1 cellular context compared by ENCODE assay signal in the genomic region with DNA sequence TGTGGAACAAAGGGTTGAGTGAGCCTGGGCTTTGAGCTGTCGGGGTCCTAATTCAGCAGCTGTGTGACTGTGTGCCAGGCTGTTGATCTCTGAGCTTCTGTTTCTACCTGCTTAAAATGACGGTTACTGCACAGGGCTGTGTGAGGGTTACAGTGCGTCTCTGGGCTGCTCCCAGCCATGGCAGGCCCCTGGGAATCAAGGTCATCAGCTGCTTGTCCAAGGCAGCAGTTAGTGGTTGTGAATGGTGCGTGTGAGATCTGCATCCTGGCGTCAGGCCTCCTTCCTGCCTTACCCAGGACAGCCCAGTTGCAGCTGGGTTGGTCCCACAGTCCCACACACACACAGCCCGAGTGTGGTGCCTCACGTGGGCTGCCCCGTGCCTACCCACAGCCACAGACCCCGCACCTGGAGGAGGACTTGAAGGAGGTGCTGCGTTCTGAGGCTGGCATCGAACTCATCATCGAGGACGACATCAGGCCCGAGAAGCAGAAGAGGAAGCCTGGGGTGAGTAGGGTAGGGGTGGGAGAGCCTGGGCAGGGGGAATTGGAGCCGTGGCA.
TF ChIP-seq lines count a peak whose summit lies in the region.

No MANE protein-coding gene starts in this region.

TF ChIP-seq in HepG2, 621 proteins besides CTCF, POLR2A, EP300 and RAD21:
- TF ChIP-seq, protein P1, sequence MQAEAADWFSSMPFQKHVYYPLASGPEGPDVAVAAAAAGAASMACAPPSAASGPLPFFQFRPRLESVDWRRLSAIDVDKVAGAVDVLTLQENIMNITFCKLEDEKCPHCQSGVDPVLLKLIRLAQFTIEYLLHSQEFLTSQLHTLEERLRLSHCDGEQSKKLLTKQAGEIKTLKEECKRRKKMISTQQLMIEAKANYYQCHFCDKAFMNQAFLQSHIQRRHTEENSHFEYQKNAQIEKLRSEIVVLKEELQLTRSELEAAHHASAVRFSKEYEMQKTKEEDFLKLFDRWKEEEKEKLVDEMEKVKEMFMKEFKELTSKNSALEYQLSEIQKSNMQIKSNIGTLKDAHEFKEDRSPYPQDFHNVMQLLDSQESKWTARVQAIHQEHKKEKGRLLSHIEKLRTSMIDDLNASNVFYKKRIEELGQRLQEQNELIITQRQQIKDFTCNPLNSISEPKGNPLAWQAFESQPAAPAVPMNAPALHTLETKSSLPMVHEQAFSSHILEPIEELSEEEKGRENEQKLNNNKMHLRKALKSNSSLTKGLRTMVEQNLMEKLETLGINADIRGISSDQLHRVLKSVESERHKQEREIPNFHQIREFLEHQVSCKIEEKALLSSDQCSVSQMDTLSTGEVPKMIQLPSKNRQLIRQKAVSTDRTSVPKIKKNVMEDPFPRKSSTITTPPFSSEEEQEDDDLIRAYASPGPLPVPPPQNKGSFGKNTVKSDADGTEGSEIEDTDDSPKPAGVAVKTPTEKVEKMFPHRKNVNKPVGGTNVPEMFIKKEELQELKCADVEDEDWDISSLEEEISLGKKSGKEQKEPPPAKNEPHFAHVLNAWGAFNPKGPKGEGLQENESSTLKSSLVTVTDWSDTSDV (CRISPR knock-in tag; IDR thresholded peaks at IDR 0.05): 0 out of 2 replicates have a peak, but pooled peaks have one; percentile 45
- TF ChIP-seq, protein P2, sequence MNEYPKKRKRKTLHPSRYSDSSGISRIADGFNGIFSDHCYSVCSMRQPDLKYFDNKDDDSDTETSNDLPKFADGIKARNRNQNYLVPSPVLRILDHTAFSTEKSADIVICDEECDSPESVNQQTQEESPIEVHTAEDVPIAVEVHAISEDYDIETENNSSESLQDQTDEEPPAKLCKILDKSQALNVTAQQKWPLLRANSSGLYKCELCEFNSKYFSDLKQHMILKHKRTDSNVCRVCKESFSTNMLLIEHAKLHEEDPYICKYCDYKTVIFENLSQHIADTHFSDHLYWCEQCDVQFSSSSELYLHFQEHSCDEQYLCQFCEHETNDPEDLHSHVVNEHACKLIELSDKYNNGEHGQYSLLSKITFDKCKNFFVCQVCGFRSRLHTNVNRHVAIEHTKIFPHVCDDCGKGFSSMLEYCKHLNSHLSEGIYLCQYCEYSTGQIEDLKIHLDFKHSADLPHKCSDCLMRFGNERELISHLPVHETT (CRISPR knock-in tag; conservative IDR thresholded peaks at IDR 0.05): no peak
- TF ChIP-seq CHCHD3 (CRISPR knock-in tag; IDR thresholded peaks at IDR 0.05) (no peak), BORCS8-MEF2B (CRISPR knock-in tag; IDR thresholded peaks at IDR 0.05) (no peak), AGO2 (optimal IDR thresholded peaks at IDR 0.05; ENCODE audit: low read depth, low read length) (peak; percentile 27), ZZZ3 (CRISPR knock-in tag; IDR thresholded peaks at IDR 0.05; ENCODE audit: borderline replicate concordance) (no peak)
- TF ChIP-seq, protein P3, sequence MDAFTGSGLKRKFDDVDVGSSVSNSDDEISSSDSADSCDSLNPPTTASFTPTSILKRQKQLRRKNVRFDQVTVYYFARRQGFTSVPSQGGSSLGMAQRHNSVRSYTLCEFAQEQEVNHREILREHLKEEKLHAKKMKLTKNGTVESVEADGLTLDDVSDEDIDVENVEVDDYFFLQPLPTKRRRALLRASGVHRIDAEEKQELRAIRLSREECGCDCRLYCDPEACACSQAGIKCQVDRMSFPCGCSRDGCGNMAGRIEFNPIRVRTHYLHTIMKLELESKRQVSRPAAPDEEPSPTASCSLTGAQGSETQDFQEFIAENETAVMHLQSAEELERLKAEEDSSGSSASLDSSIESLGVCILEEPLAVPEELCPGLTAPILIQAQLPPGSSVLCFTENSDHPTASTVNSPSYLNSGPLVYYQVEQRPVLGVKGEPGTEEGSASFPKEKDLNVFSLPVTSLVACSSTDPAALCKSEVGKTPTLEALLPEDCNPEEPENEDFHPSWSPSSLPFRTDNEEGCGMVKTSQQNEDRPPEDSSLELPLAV (CRISPR knock-in tag; conservative IDR thresholded peaks at IDR 0.05; ENCODE audit: low read depth): no peak
TF ChIP-seq in HepG2: peak in this region for 2.
